Comparison of ENCODE assay signal across 16 cellular contexts in genomic region chr18:48826271-48826670, GRCh38.
DNase-seq lines count a peak whose midpoint lies in the region; ATAC-seq and TF ChIP-seq lines count a peak whose summit lies in the region.
"Had no signal": no experiment of that assay in that cellular context is flagged by ENCODE, and none has a peak within 500 bp of the region (broad histone marks: within the 10 kb centered on the region; RNA-seq: fewer than 3 reads in every experiment).

No MANE protein-coding gene starts in this region.

- H3K4me2 ChIP-seq in H9 (ENCODE audit: insufficient read depth, insufficient read length, low read length): no peak overlapping the region
- peak overlapping the region; percentile 78 for H3K4me2 ChIP-seq in smooth muscle cell

- peaks cover 34% of the 10 kb centered on the region for H3F3A ChIP-seq in smooth muscle cell (ENCODE audit: low read depth)

- H3K9me3 ChIP-seq in H9 (ENCODE audit: control insufficient read depth, low read depth, low read length) (no peaks in the 10 kb centered on the region), adrenal gland (replicated peaks in 1 of 3) (no peaks in the 10 kb centered on the region), smooth muscle cell (replicated peaks; ENCODE audit: low read depth) (no peaks in the 10 kb centered on the region)

- intact Hi-C loops in adrenal gland (cut with DNase I): no loop called here

- H3K14ac ChIP-seq in H9 (ENCODE audit: insufficient read depth, low read length): peak overlapping the region; percentile 56; the same call in 1 of the 2 replicates

- peak; percentile 18 for DNase-seq in H9
- DNase-seq in adrenal gland: peak in 4 of 7 donors; percentile 5 to 35 (median 9)
- no peak for DNase-seq in immature natural killer cell
- DNase-seq in smooth muscle cell (lab: John Stamatoyannopoulos, UW; ENCODE audit: unreplicated experiment): no peak
- no peak for DNase-seq in activated effector memory CD4-positive, alpha-beta T cell treated with Interleukin-2 at 50 U/mL for 16 hours
- no peak for DNase-seq in NCI-H748 (lab: John Stamatoyannopoulos, UW; ENCODE audit: unreplicated experiment)
- DNase-seq: central memory CD4-positive, alpha-beta T cell; EL; NCI-H2171; stimulated activated CD4-positive, alpha-beta T cell treated with anti-CD3 and anti-CD28 coated beads, Interleukin-4, amount 100 ng/mL, for 24 hours; stimulated activated naive CD4-positive, alpha-beta T cell treated with Interleukin-2 at 50 U/mL for 16 hours had no signal

- H3K79me1 ChIP-seq in H9 (ENCODE audit: insufficient read depth, low read depth, low read length, poor library complexity, severe bottlenecking): no peaks in the 10 kb centered on the region

- no peaks in the 10 kb centered on the region for H4K20me1 ChIP-seq in H9 (ENCODE audit: control insufficient read depth, insufficient read depth, insufficient read length)
- no peaks in the 10 kb centered on the region for H4K20me1 ChIP-seq in smooth muscle cell (ENCODE audit: low read depth)

- TF ChIP-seq CTCF in H9 (conservative IDR thresholded peaks at IDR 0.05): no peak
- no peak for TF ChIP-seq CTCF in adrenal gland (IDR thresholded peaks at IDR 0.05)
- no peak for TF ChIP-seq CTCF in smooth muscle cell (IDR thresholded peaks at IDR 0.05; ENCODE audit: borderline replicate concordance, insufficient read depth, poor library complexity, severe bottlenecking)

- H3T11ph ChIP-seq in H9 (ENCODE audit: low read length): no peak overlapping the region

- no peak overlapping the region for H4K91ac ChIP-seq in H9 (ENCODE audit: insufficient read length, low read depth, low read length)

- H2BK12ac ChIP-seq in H9 (ENCODE audit: insufficient read length, low read depth, low read length): peak overlapping the region; percentile 89

- WGBS in H9 (ENCODE audit: extremely low coverage, insufficient read length, low lambda C conversion rate): no CpG with 5 or more reads among the region's 7 CpGs
- WGBS in adrenal gland, 4 donors: 86 to 88% (median 87%) methylated on average over 7 of the region's 7 CpGs
- WGBS in smooth muscle cell (ENCODE audit: low lambda C conversion rate): 91% methylated on average over 7 of the region's 7 CpGs

- H3K27me3 ChIP-seq in H9 (ENCODE audit: insufficient read depth, low read length) (no peaks in the 10 kb centered on the region), adrenal gland (no peaks in the 10 kb centered on the region), smooth muscle cell (ENCODE audit: low read depth) (no peaks in the 10 kb centered on the region)

- H3K79me2 ChIP-seq in H9 (ENCODE audit: insufficient read depth, low read length): no peaks in the 10 kb centered on the region
- peaks cover 33% of the 10 kb centered on the region for H3K79me2 ChIP-seq in smooth muscle cell (ENCODE audit: low read depth)

- peaks cover 0 to 9% (median 0%) of the 10 kb centered on the region in 3 experiments; a peak in 4 of 7 replicates for H3K36me3 Mint-ChIP-seq in H9 (ENCODE audit: insufficient read depth in 1 of 3, low read depth in 3 of 3)
- H3K36me3 Mint-ChIP-seq in immature natural killer cell: peaks cover 16 to 34% (median 33%) of the 10 kb centered on the region in 3 donors

- H3K36me3 ChIP-seq in adrenal gland (replicated peaks in 1 of 2) (no peaks in the 10 kb centered on the region), smooth muscle cell (ENCODE audit: low read depth) (peaks cover 3% of the 10 kb centered on the region)

- H4K8ac ChIP-seq in H9 (replicated peaks; ENCODE audit: insufficient read length, low read depth, low read length): no peak overlapping the region

- no peak overlapping the region for H3K9ac ChIP-seq in H9 (ENCODE audit: extremely low read depth, insufficient read length, low read length)
- H3K9ac ChIP-seq in smooth muscle cell (ENCODE audit: low read depth): peak overlapping the region; percentile 79

- H3K27ac ChIP-seq in H9 (ENCODE audit: insufficient read length, low read depth, low read length) (no peak overlapping the region), adrenal gland (peak overlapping the region in 1 of 5 donors; percentile 81), smooth muscle cell (ENCODE audit: low read depth) (peak overlapping the region; percentile 92)
- H3K27ac ChIP-seq: psoas muscle had no signal

- H3K18ac ChIP-seq in H9 (ENCODE audit: insufficient read length, low read depth, low read length): no peak overlapping the region

- no peaks in the 10 kb centered on the region for H3K23me2 ChIP-seq in H9 (ENCODE audit: insufficient read length, low read depth, low read length, poor library complexity, severe bottlenecking)

- H3K4me1 Mint-ChIP-seq in H9 (peaks cover 39 to 48% of the 10 kb centered on the region in 2 experiments), immature natural killer cell (peaks cover 61 to 86% of the 10 kb centered on the region in 2 donors)

- no peak overlapping the region for H3K56ac ChIP-seq in H9 (ENCODE audit: insufficient read length, low read depth, low read length)

- H2BK20ac ChIP-seq in H9 (ENCODE audit: low read depth, low read length, poor library complexity, severe bottlenecking): no peak overlapping the region

- H3K4ac ChIP-seq in H9 (ENCODE audit: low read depth, low read length): no peak overlapping the region

- no peak for TF ChIP-seq POLR2A in adrenal gland (IDR thresholded peaks at IDR 0.05)

- no peak overlapping the region for H3K4me3 Mint-ChIP-seq in H9
- H3K4me3 Mint-ChIP-seq in immature natural killer cell: no peak overlapping the region
- H3K4me3 Mint-ChIP-seq: CD14-positive monocyte had no signal

- no peak overlapping the region for H2AK5ac ChIP-seq in H9 (ENCODE audit: insufficient read length, low read length)

- H3K23ac ChIP-seq in H9 (ENCODE audit: insufficient read length, low read depth, low read length): no peak overlapping the region

- H3K9me3 Mint-ChIP-seq in H9 (peaks cover 5 to 8% of the 10 kb centered on the region in 2 experiments; a peak in 3 of 5 replicates), immature natural killer cell (no peaks in the 10 kb centered on the region)

- ATAC-seq in HG02642 (IDR thresholded peaks at IDR 0.05; ENCODE audit: poor library complexity, unreplicated experiment): no peak
- ATAC-seq in GM18498 (IDR thresholded peaks at IDR 0.05; ENCODE audit: unreplicated experiment): no peak
- ATAC-seq: psoas muscle had no signal

- H3K4me3 ChIP-seq in adrenal gland (no peak overlapping the region), smooth muscle cell (no peak overlapping the region)
- H3K4me3 ChIP-seq: psoas muscle had no signal

- no peak overlapping the region for H2AFZ ChIP-seq in H9 (ENCODE audit: low read length)
- H2AFZ ChIP-seq in smooth muscle cell (ENCODE audit: low read depth): no peak overlapping the region

- H3K4me1 ChIP-seq in H9 (ENCODE audit: insufficient read depth, low read length) (peaks cover 9% of the 10 kb centered on the region), adrenal gland (replicated peaks in 1 of 2) (peaks cover 0 to 43% of the 10 kb centered on the region in 2 donors), smooth muscle cell (ENCODE audit: low read depth) (peaks cover 56% of the 10 kb centered on the region)

- H2BK5ac ChIP-seq in H9 (ENCODE audit: insufficient read length, low read length): no peak overlapping the region

- H3K27me3 Mint-ChIP-seq in H9 (ENCODE audit: low read depth): no peaks in the 10 kb centered on the region; the same call in none of the 2 replicates
- no peaks in the 10 kb centered on the region for H3K27me3 Mint-ChIP-seq in immature natural killer cell (ENCODE audit: low read depth in 3 of 3)

- H2BK15ac ChIP-seq in H9 (ENCODE audit: low read depth, low read length): no peak overlapping the region

- H2BK120ac ChIP-seq in H9 (ENCODE audit: low read depth, low read length, poor library complexity, severe bottlenecking): no peak overlapping the region

- peak overlapping the region in 1 of 3 experiments; percentile 95; a peak in 2 of 7 replicates for H3K27ac Mint-ChIP-seq in H9
- H3K27ac Mint-ChIP-seq in immature natural killer cell: peak overlapping the region in 4 of 6 donors; percentile 53 to 92 (median 61)
- H3K27ac Mint-ChIP-seq: activated T-helper 2 cell treated with anti-CD3 and anti-CD28 coated beads, Interferon-gamma antibody, Interleukin-2, Interleukin-4, amounts not matched to agents 10 μg/mL and 5 μg/mL and 100 μg/mL, durations not matched to agents 14 hours and 24 hours and 36 hours; CD14-positive monocyte had no signal

- no peak overlapping the region for H4K5ac ChIP-seq in H9 (ENCODE audit: insufficient read length, low read depth, low read length)

Comparison
In these comparisons a context has a peak if more than half of its experiments do, and no peak if none do; other contexts are left out.
1. DNase-seq: peak in H9 (single experiment) and adrenal gland (4 of 7); none in immature natural killer cell (0 of 3), smooth muscle cell (single experiment), activated effector memory CD4-positive, alpha-beta T cell treated with Interleukin-2 at 50 U/mL for 16 hours (single experiment) and NCI-H748 (single experiment).